7 cellular contexts compared by ENCODE assay signal in genomic region chr5:150672237-150672883, GRCh38. TPM values are rescaled to one million over a fixed set of nuclear protein-coding genes. Genes with fewer than 3 reads are reported as not detected.
DNase-seq lines count a peak whose midpoint lies in the region; ATAC-seq and TF ChIP-seq lines count a peak whose summit lies in the region.

No MANE protein-coding gene starts in this region.

- DNase-seq in SJSA1 (ENCODE audit: low read depth in 1 of 2, low spot score in 2 of 2) (no peak), choroid plexus epithelial cell (ENCODE audit: low read depth) (no peak), lower leg skin (ENCODE audit: low spot score in 2 of 2) (peak; percentile 48 to 94), Caco-2 (no peak)
- DNase-seq in stimulated activated naive CD8-positive, alpha-beta T cell treated with anti-CD3 and anti-CD28 coated beads, Interleukin-15, Interleukin-2, amounts not matched to agents 100 U/mL and 50 U/mL, for 24 hours: peak; percentile 24

- no peaks in the 10 kb centered on the region for H3K27me3 ChIP-seq in SJSA1 (replicated peaks)
- no peaks in the 10 kb centered on the region for H3K27me3 ChIP-seq in Caco-2 (replicated peaks; ENCODE audit: control insufficient read depth, insufficient read depth, low read length)

- POLR2A ChIA-PET in Caco-2 (lab: Charles Lee): interaction anchor here (1.5 kb wide), 1 partner anchor 29 kb away, joined by 4 read pairs; the partner anchor contains the start of gene RBM22

- TF ChIP-seq CTCF in choroid plexus epithelial cell (conservative IDR thresholded peaks at IDR 0.05; ENCODE audit: low read depth, low read length) (no peak), lower leg skin (IDR thresholded peaks at IDR 0.05) (no peak), Caco-2 (IDR thresholded peaks at IDR 0.05; ENCODE audit: insufficient read depth in 1 of 2, low read depth in 1 of 2, low read length in 1 of 2, severe bottlenecking in 1 of 2, unreplicated experiment in 1 of 2) (no peak)

- BruUV-seq in Caco-2 (replicated peaks; lab: Mats Ljungman, UMichigan): no TSS peak

- 1% methylated on average over 32 to 34 of the region's 38 CpGs for WGBS in lower leg skin, 2 donors

- TF ChIP-seq POLR2A in lower leg skin (IDR thresholded peaks at IDR 0.05): no peak

- H3K9me3 ChIP-seq in SJSA1 (replicated peaks): no peaks in the 10 kb centered on the region
- H3K9me3 ChIP-seq in Caco-2: no peaks in the 10 kb centered on the region

- CTCF ChIA-PET in Caco-2 (lab: Charles Lee): no interaction called here

- no peaks in the 10 kb centered on the region for H3K36me3 Mint-ChIP-seq in Caco-2 (ENCODE audit: insufficient read depth, unreplicated experiment)

- intact Hi-C loops in lower leg skin (cut with DNase I; ENCODE audit: low total_unique reads) (no loop called here), Caco-2 (cut with micrococcal nuclease; ENCODE audit: unreplicated experiment) (no loop called here)

- no peaks in the 10 kb centered on the region for H3K4me1 Mint-ChIP-seq in Caco-2 (ENCODE audit: low read depth, unreplicated experiment)

- H3K27ac Mint-ChIP-seq in Caco-2 (ENCODE audit: unreplicated experiment): no peak overlapping the region

- H3K27me3 Mint-ChIP-seq in Caco-2 (ENCODE audit: insufficient read depth, unreplicated experiment): no peaks in the 10 kb centered on the region

- peak overlapping the region; percentile 77 for H3K27ac ChIP-seq in SJSA1

- H3K4me3 ChIP-seq in SJSA1: peak overlapping the region; percentile 3; the same call in 1 of the 2 replicates
- peak overlapping the region; percentile 56 for H3K4me3 ChIP-seq in choroid plexus epithelial cell (ENCODE audit: low read depth, low read length)
- peak overlapping the region; percentile 30 for H3K4me3 ChIP-seq in lower leg skin (ENCODE audit: low read depth, poor library complexity, severe bottlenecking)
- no peak overlapping the region for H3K4me3 ChIP-seq in Caco-2 (ENCODE audit: low read depth, low read length)

- H3K4me1 ChIP-seq in SJSA1 (replicated peaks): peaks cover 40% of the 10 kb centered on the region
- no peaks in the 10 kb centered on the region for H3K4me1 ChIP-seq in Caco-2

- no peak overlapping the region for H3K4me3 Mint-ChIP-seq in Caco-2 (ENCODE audit: unreplicated experiment)

- no peaks in the 10 kb centered on the region for H3K9me3 Mint-ChIP-seq in Caco-2 (ENCODE audit: unreplicated experiment)

- ATAC-seq in GM21390 (IDR thresholded peaks at IDR 0.05; ENCODE audit: unreplicated experiment): peak; percentile 45
- ATAC-seq in stimulated activated naive CD8-positive, alpha-beta T cell treated with anti-CD3 and anti-CD28 coated beads, Interleukin-15, Interleukin-2, amounts not matched to agents 100 U/mL and 50 U/mL, for 24 hours: peak; percentile 65
- ATAC-seq in HG03135 (IDR thresholded peaks at IDR 0.05; ENCODE audit: unreplicated experiment): no peak

- H3K36me3 ChIP-seq in SJSA1: no peaks in the 10 kb centered on the region
- H3K36me3 ChIP-seq in Caco-2 (ENCODE audit: control insufficient read depth, insufficient read depth, low read length): no peaks in the 10 kb centered on the region

RNA-seq across cellular contexts. Expression of gene MYOZ3, which starts 11.3 kb away (rescaled TPM):
- 0.82 TPM in 1 of 2 replicates, not detected in the other for total RNA-seq in SJSA1 (2014; rRNA removed; shearing (Covaris generic))
- total RNA-seq in lower leg skin: under 1 TPM in 1 of 4 donors, not detected in 3; 0.10 TPM
- not detected in 2 replicates for total RNA-seq in Caco-2 (2022)

RNA-seq across cellular contexts. Expression of gene RBM22, which starts 28.5 kb away (rescaled TPM):
- 47.0 and 74.8 TPM in 2 replicates for total RNA-seq in SJSA1 (2014; rRNA removed; shearing (Covaris generic))
- 10 to 100 TPM; 27.6 to 38.6 (median 35.9) TPM for total RNA-seq in lower leg skin
- total RNA-seq in Caco-2 (2022): 55.3 TPM in 2 replicates

RNA-seq across cellular contexts. Expression of gene SYNPO, which starts 31.9 kb away (rescaled TPM):
- total RNA-seq in SJSA1 (2014; rRNA removed; shearing (Covaris generic)): 3.7 and 6.5 TPM in 2 replicates
- total RNA-seq in lower leg skin: 1 to 10 TPM; 3.8 to 8.5 (median 4.2) TPM
- total RNA-seq in Caco-2 (2022): 22.4 and 25.1 TPM in 2 replicates

Comparison
In these comparisons a context has a peak if more than half of its experiments do, and no peak if none do; other contexts are left out.
1. DNase-seq: peak in lower leg skin (2 of 2) and stimulated activated naive CD8-positive, alpha-beta T cell treated with anti-CD3 and anti-CD28 coated beads, Interleukin-15, Interleukin-2, amounts not matched to agents 100 U/mL and 50 U/mL, for 24 hours (single experiment); none in SJSA1 (0 of 2), choroid plexus epithelial cell (single experiment) and Caco-2 (0 of 2).